ENCODE assay signal across 21 cellular contexts in genomic region chr2:4937550-4937949, GRCh38.
"Had no signal": no experiment of that assay in that cellular context is flagged by ENCODE, and none has a peak within 500 bp of the region (broad histone marks: within the 10 kb centered on the region; RNA-seq: fewer than 3 reads in every experiment).

No MANE protein-coding gene starts in this region.

- H3K4me3 Mint-ChIP-seq: activated naive CD4-positive, alpha-beta T cell treated with anti-CD3 and anti-CD28 coated beads, Interleukin-2, amount 50 U/mL, for 24 hours; activated T-cell treated with anti-CD3 and anti-CD28 coated beads, Interleukin-2, amount 50 U/mL, for 4 hours; endodermal cell; T-helper 1 cell treated with Interleukin-12 subunit alpha and Interleukin-12 subunit beta and Interleukin-4 antibody, amounts not matched to agents 30 μg/mL and 1 μg/mL, for 36 hours had no signal

- H3K27me3 Mint-ChIP-seq: activated naive CD4-positive, alpha-beta T cell treated with anti-CD3 and anti-CD28 coated beads, Interleukin-2, amount 50 U/mL, for 24 hours had no signal

- DNase-seq: activated CD4-positive, alpha-beta T cell treated with anti-CD3 and anti-CD28 coated beads, Interleukin-2, amount 50 U/mL, for 48 hours; activated effector memory CD4-positive, alpha-beta T cell treated with anti-CD3 and anti-CD28 coated beads, Interleukin-2, amount 50 U/mL, for 16 hours; activated T-cell treated with anti-CD3 and anti-CD28 coated beads, Interleukin-2, amount 50 U/mL, for 4 hours; adrenal gland; cerebellar nuclear complex; dermis blood vessel endothelial cell; endodermal cell; kidney glomerular epithelial cell; midbrain; stimulated activated CD4-positive, alpha-beta T cell treated with anti-CD3 and anti-CD28 coated beads, Interleukin-15, amount 100 ng/mL, for 24 hours; stimulated activated CD4-positive, alpha-beta T cell treated with anti-CD3 and anti-CD28 coated beads, Interleukin-4, amount 100 ng/mL, for 1 hour; stimulated activated naive CD4-positive, alpha-beta T cell; substantia nigra; WERI-Rb-1 had no signal

- H3K36me3 ChIP-seq: adrenal gland, breast epithelium, gastroesophageal sphincter, neutrophil, tibial nerve, WERI-Rb-1 had no signal

- H3K4me1 Mint-ChIP-seq: activated naive CD4-positive, alpha-beta T cell treated with anti-CD3 and anti-CD28 coated beads, Interleukin-2, amount 50 U/mL, for 24 hours; endodermal cell had no signal

- ATAC-seq: activated T-cell treated with anti-CD3 and anti-CD28 coated beads, Interleukin-2, amount 50 U/mL, for 4 hours; gastroesophageal sphincter had no signal

- H3K27ac ChIP-seq: adrenal gland, breast epithelium, gastroesophageal sphincter, neutrophil, parathyroid adenoma, tibial nerve, WERI-Rb-1 had no signal

- H3K27ac Mint-ChIP-seq: activated naive CD4-positive, alpha-beta T cell treated with anti-CD3 and anti-CD28 coated beads, Interleukin-2, amount 50 U/mL, for 24 hours; endodermal cell; T-helper 1 cell treated with Interleukin-12 subunit alpha and Interleukin-12 subunit beta and Interleukin-4 antibody, amounts not matched to agents 30 μg/mL and 1 μg/mL, for 36 hours had no signal

- H3K79me2 ChIP-seq: parathyroid adenoma had no signal

- H3K4me3 ChIP-seq: adrenal gland, breast epithelium, gastroesophageal sphincter, tibial nerve had no signal

- H3K9ac ChIP-seq: parathyroid adenoma had no signal

- H3K4me1 ChIP-seq: adrenal gland, breast epithelium, gastroesophageal sphincter, parathyroid adenoma had no signal

- H3K9me3 ChIP-seq: adrenal gland, breast epithelium, gastroesophageal sphincter, neutrophil, tibial nerve had no signal

- H2AFZ ChIP-seq: parathyroid adenoma had no signal

- H3K27me3 ChIP-seq: adrenal gland, breast epithelium, gastroesophageal sphincter, neutrophil, tibial nerve had no signal
